In the genomic region with DNA sequence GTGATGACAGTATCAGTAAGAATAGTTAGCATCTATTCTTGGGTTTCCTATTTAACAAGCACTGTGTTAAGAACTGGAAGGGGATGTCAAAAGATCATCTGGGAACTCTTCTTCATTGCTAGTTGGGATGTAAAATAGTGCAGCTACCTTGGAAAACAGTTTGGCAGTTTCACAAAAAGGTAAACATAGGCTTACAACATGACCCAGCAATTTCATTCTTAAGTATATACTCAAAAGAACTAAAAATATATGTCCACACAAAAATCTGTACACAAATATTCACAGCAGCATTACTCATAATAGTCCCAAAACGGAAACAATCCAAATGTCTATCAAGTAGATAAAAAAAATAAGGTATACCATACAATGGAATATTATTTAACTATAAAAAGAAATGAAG, we compare ENCODE assay signal across 25 cellular contexts.
"Had no signal": no experiment of that assay in that cellular context is flagged by ENCODE, and none has a peak within 500 bp of the region (broad histone marks: within the 10 kb centered on the region; RNA-seq: fewer than 3 reads in every experiment).

No MANE protein-coding gene starts in this region.

- H3K4me3 Mint-ChIP-seq: endodermal cell; natural killer cell treated with Interleukin-12 subunit alpha and Interleukin-12 subunit beta and Interleukin-15 and Interleukin-18, amount 100 ng/mL, for 72 hours; neural progenitor cell; stimulated activated effector memory CD8-positive, alpha-beta T cell treated with anti-CD3 and anti-CD28 coated beads, Interleukin-12 subunit alpha, Interleukin-12 subunit beta, amount 100 ng/mL, for 72 hours had no signal

- H3K27me3 ChIP-seq: hepatocyte, neural progenitor cell, ovary, tibial artery, upper lobe of left lung, uterus had no signal

- H3K36me3 Mint-ChIP-seq: neural progenitor cell; stimulated activated effector memory CD8-positive, alpha-beta T cell treated with anti-CD3 and anti-CD28 coated beads, Interleukin-12 subunit alpha, Interleukin-12 subunit beta, amount 100 ng/mL, for 72 hours had no signal

- H3K36me3 ChIP-seq: lower lobe of right lung, neural progenitor cell, ovary, tibial artery, upper lobe of left lung, uterus had no signal

- H3K9me3 Mint-ChIP-seq: endodermal cell; natural killer cell treated with Interleukin-12 subunit alpha and Interleukin-12 subunit beta and Interleukin-15 and Interleukin-18, amount 100 ng/mL, for 72 hours; neural progenitor cell; stimulated activated effector memory CD8-positive, alpha-beta T cell treated with anti-CD3 and anti-CD28 coated beads, Interleukin-12 subunit alpha, Interleukin-12 subunit beta, amount 100 ng/mL, for 72 hours had no signal

- H3K4me1 Mint-ChIP-seq: endodermal cell; neural progenitor cell; stimulated activated effector memory CD8-positive, alpha-beta T cell treated with anti-CD3 and anti-CD28 coated beads, Interleukin-12 subunit alpha, Interleukin-12 subunit beta, amount 100 ng/mL, for 72 hours had no signal

- H3K27ac ChIP-seq: coronary artery, hepatocyte, lower lobe of right lung, neural progenitor cell, ovary, tibial artery, upper lobe of left lung, uterus had no signal

- FAIRE-seq: endothelial cell of umbilical vein, kidney had no signal

- H3K27me3 Mint-ChIP-seq: natural killer cell treated with Interleukin-12 subunit alpha and Interleukin-12 subunit beta and Interleukin-15 and Interleukin-18, amount 100 ng/mL, for 72 hours; progenitor cell of endocrine pancreas had no signal

- DNase-seq: effector CD4-positive, alpha-beta T cell; endodermal cell; foreskin melanocyte; head of caudate nucleus; kidney; left cardiac atrium; lower lobe of right lung; mesenchymal stem cell; midbrain; nucleus accumbens; ovary; right cardiac atrium; stimulated activated CD4-positive, alpha-beta T cell treated with anti-CD3 and anti-CD28 coated beads, Interleukin-4, amount 100 ng/mL, for 1 hour; stimulated activated CD8-positive, alpha-beta memory T cell treated with anti-CD3 and anti-CD28 coated beads, Interleukin-4, amount 100 ng/mL, for 48 hours; stimulated activated naive CD8-positive, alpha-beta T cell treated with anti-CD3 and anti-CD28 coated beads, Interleukin-15, Interleukin-2, amounts not matched to agents 100 U/mL and 50 U/mL, for 24 hours; tibial artery; upper lobe of left lung; uterus had no signal

- H3K9me3 ChIP-seq: lower lobe of right lung, ovary, tibial artery, upper lobe of left lung, uterus had no signal

- H3K27ac Mint-ChIP-seq: endodermal cell; natural killer cell treated with Interleukin-12 subunit alpha and Interleukin-12 subunit beta and Interleukin-15 and Interleukin-18, amount 100 ng/mL, for 72 hours; neural progenitor cell; progenitor cell of endocrine pancreas; stimulated activated effector memory CD8-positive, alpha-beta T cell treated with anti-CD3 and anti-CD28 coated beads, Interleukin-12 subunit alpha, Interleukin-12 subunit beta, amount 100 ng/mL, for 72 hours had no signal

- H3K4me3 ChIP-seq: coronary artery, hepatocyte, lower lobe of right lung, neural progenitor cell, ovary, tibial artery, upper lobe of left lung, uterus had no signal

- ATAC-seq: left cardiac atrium; lower lobe of right lung; natural killer cell treated with Interleukin-12 subunit alpha and Interleukin-12 subunit beta and Interleukin-15 and Interleukin-18, amount 100 ng/mL, for 72 hours; right cardiac atrium; stimulated activated effector memory CD8-positive, alpha-beta T cell treated with anti-CD3 and anti-CD28 coated beads, Interleukin-12 subunit alpha, Interleukin-12 subunit beta, amount 100 ng/mL, for 72 hours; stimulated activated naive CD8-positive, alpha-beta T cell treated with anti-CD3 and anti-CD28 coated beads, Interleukin-15, Interleukin-2, amounts not matched to agents 100 U/mL and 50 U/mL, for 24 hours had no signal

- H3K4me1 ChIP-seq: lower lobe of right lung, neural progenitor cell, tibial artery, upper lobe of left lung, uterus had no signal
